23 cellular contexts compared by ENCODE assay signal in genomic region chr9:108603141-108603540, GRCh38.
DNase-seq lines count a peak whose midpoint lies in the region; ATAC-seq and TF ChIP-seq lines count a peak whose summit lies in the region.
"Had no signal": no experiment of that assay in that cellular context is flagged by ENCODE, and none has a peak within 500 bp of the region (broad histone marks: within the 10 kb centered on the region; RNA-seq: fewer than 3 reads in every experiment).

No MANE protein-coding gene starts in this region.

- no peaks in the 10 kb centered on the region for H3K9me3 Mint-ChIP-seq in progenitor cell of endocrine pancreas (ENCODE audit: low read depth)
- H3K9me3 Mint-ChIP-seq: activated naive CD8-positive, alpha-beta T cell treated with anti-CD3 and anti-CD28 coated beads, Interleukin-2, amount 50 U/mL, for 24 hours; H9 had no signal

- no peak for ATAC-seq in gastroesophageal sphincter
- ATAC-seq: activated naive CD8-positive, alpha-beta T cell treated with anti-CD3 and anti-CD28 coated beads, Interleukin-2, amount 50 U/mL, for 24 hours; gastrocnemius medialis had no signal

- TF ChIP-seq CTCF in C4-2B (conservative IDR thresholded peaks at IDR 0.05): no peak
- TF ChIP-seq CTCF in progenitor cell of endocrine pancreas (IDR thresholded peaks at IDR 0.05; ENCODE audit: unreplicated experiment): no peak
- no peak for TF ChIP-seq CTCF in gastroesophageal sphincter (IDR thresholded peaks at IDR 0.05)

- WGBS in gastroesophageal sphincter (ENCODE audit: low coverage in 1 of 2), 2 donors: 28 to 40% methylated on average over 2 to 3 of the region's 3 CpGs

- no peak overlapping the region for H3K4me3 ChIP-seq in gastroesophageal sphincter
- H3K4me3 ChIP-seq: BLaER1 treated with 17β-estradiol and CSF1 and Interleukin-3, amounts not matched to agents 10 nM and 100 nM; esophagus muscularis mucosa; gastrocnemius medialis had no signal

- no peaks in the 10 kb centered on the region for H3K36me3 Mint-ChIP-seq in progenitor cell of endocrine pancreas (ENCODE audit: insufficient read depth)

- no peak overlapping the region for H3K27ac Mint-ChIP-seq in progenitor cell of endocrine pancreas
- H3K27ac Mint-ChIP-seq: activated naive CD8-positive, alpha-beta T cell treated with anti-CD3 and anti-CD28 coated beads, Interleukin-2, amount 50 U/mL, for 24 hours had no signal

- H3K27me3 ChIP-seq in gastroesophageal sphincter: no peaks in the 10 kb centered on the region
- H3K27me3 ChIP-seq: BLaER1 treated with 17β-estradiol and CSF1 and Interleukin-3, amounts not matched to agents 10 nM and 100 nM; esophagus muscularis mucosa; gastrocnemius medialis had no signal

- H3K36me3 ChIP-seq in gastroesophageal sphincter: no peaks in the 10 kb centered on the region
- H3K36me3 ChIP-seq: BLaER1 treated with 17β-estradiol and CSF1 and Interleukin-3, amounts not matched to agents 10 nM and 100 nM; esophagus muscularis mucosa; gastrocnemius medialis had no signal

- TF ChIP-seq POLR2A in gastroesophageal sphincter (IDR thresholded peaks at IDR 0.05): no peak

- peaks cover 47% of the 10 kb centered on the region for H3K27me3 Mint-ChIP-seq in progenitor cell of endocrine pancreas
- H3K27me3 Mint-ChIP-seq: activated naive CD8-positive, alpha-beta T cell treated with anti-CD3 and anti-CD28 coated beads, Interleukin-2, amount 50 U/mL, for 24 hours had no signal

- H3K4me3 Mint-ChIP-seq in progenitor cell of endocrine pancreas (ENCODE audit: low read depth): no peak overlapping the region
- H3K4me3 Mint-ChIP-seq: activated naive CD8-positive, alpha-beta T cell treated with anti-CD3 and anti-CD28 coated beads, Interleukin-2, amount 50 U/mL, for 24 hours; H9 had no signal

- no peak for TF ChIP-seq EP300 in gastroesophageal sphincter (IDR thresholded peaks at IDR 0.05)

- H3K9me3 ChIP-seq in gastroesophageal sphincter: no peaks in the 10 kb centered on the region
- H3K9me3 ChIP-seq: BLaER1 treated with 17β-estradiol and CSF1 and Interleukin-3, amounts not matched to agents 10 nM and 100 nM; esophagus muscularis mucosa; gastrocnemius medialis; SK-N-SH had no signal

- no peaks in the 10 kb centered on the region for H3K4me1 ChIP-seq in gastroesophageal sphincter
- H3K4me1 ChIP-seq: BLaER1 treated with 17β-estradiol and CSF1 and Interleukin-3, amounts not matched to agents 10 nM and 100 nM; gastrocnemius medialis had no signal

- DNase-seq in NCI-H2171 (lab: John Stamatoyannopoulos, UW) (peak; percentile 30), epithelial cell of prostate (ENCODE audit: low read depth, low spot score) (peak; percentile 87), left kidney (ENCODE audit: low read depth, low spot score) (peak; percentile 59), progenitor cell of endocrine pancreas (ENCODE audit: low spot score, unreplicated experiment) (no peak), COLO668 (lab: John Stamatoyannopoulos, UW; ENCODE audit: unreplicated experiment) (no peak), AG08395 (ENCODE audit: low spot score) (no peak)
- DNase-seq: ACHN; activated CD4-positive, alpha-beta T cell treated with anti-CD3 and anti-CD28 coated beads for 4 hours; activated CD8-positive, alpha-beta memory T cell treated with anti-CD3 and anti-CD28 coated beads for 24 hours; activated gamma-delta T cell; activated naive CD8-positive, alpha-beta T cell treated with anti-CD3 and anti-CD28 coated beads, Interleukin-2, amount 50 U/mL, for 24 hours; activated T-cell treated with anti-CD3 and anti-CD28 coated beads, Interleukin-2, amount 50 U/mL, for 1 hour; effector CD8-positive, alpha-beta T cell; gastrocnemius medialis; H9; islet precursor cell; NCI-H526 treated with DMSO at 0.1 percent for 48 hours; SK-N-SH; T-helper 2 cell had no signal

- H3K27ac ChIP-seq in C4-2B: peak overlapping the region; percentile 64
- H3K27ac ChIP-seq in epithelial cell of prostate: peak overlapping the region; percentile 47
- H3K27ac ChIP-seq in gastroesophageal sphincter: no peak overlapping the region
- H3K27ac ChIP-seq: BLaER1 treated with 17β-estradiol and CSF1 and Interleukin-3, amounts not matched to agents 10 nM and 100 nM; esophagus muscularis mucosa; gastrocnemius medialis had no signal

- H3K4me1 Mint-ChIP-seq in progenitor cell of endocrine pancreas (ENCODE audit: low read depth): no peaks in the 10 kb centered on the region
- H3K4me1 Mint-ChIP-seq: activated naive CD8-positive, alpha-beta T cell treated with anti-CD3 and anti-CD28 coated beads, Interleukin-2, amount 50 U/mL, for 24 hours had no signal

Comparison
In these comparisons a context has a peak if more than half of its experiments do, and no peak if none do; other contexts are left out.
1. H3K27ac ChIP-seq: peak in C4-2B (single experiment) and epithelial cell of prostate (single experiment); none in gastroesophageal sphincter (0 of 4).
2. DNase-seq: peak in NCI-H2171 (single experiment), epithelial cell of prostate (single experiment) and left kidney (single experiment); none in progenitor cell of endocrine pancreas (single experiment), COLO668 (single experiment) and AG08395 (single experiment).